In genomic region chr7:153447021-153447420, GRCh38 we compare ENCODE assay signal across 7 cellular contexts.
"Had no signal": no experiment of that assay in that cellular context is flagged by ENCODE, and none has a peak within 500 bp of the region (broad histone marks: within the 10 kb centered on the region; RNA-seq: fewer than 3 reads in every experiment).

No MANE protein-coding gene starts in this region.

- H3K4me3 ChIP-seq: GM23338 had no signal

- H2AFZ ChIP-seq: GM23338 had no signal

- H3K4me2 ChIP-seq: GM23338 had no signal

- FAIRE-seq: H1, H54, HepG2 had no signal

- DNase-seq: H9, HCEC 1CT had no signal

- ATAC-seq: GM23338, HepG2 had no signal

- H3K27ac ChIP-seq: HL-60 had no signal
